ENCODE assay signal across 16 cellular contexts in genomic region chr6:34172961-34173775, GRCh38. TPM values are rescaled to one million over a fixed set of nuclear protein-coding genes. Genes with fewer than 3 reads are reported as not detected.
A peak's percentile ranks its signal among the peaks of the same experiment; 100 is the strongest.
DNase-seq lines count a peak whose midpoint lies in the region; ATAC-seq and TF ChIP-seq lines count a peak whose summit lies in the region.
"Had no signal": no experiment of that assay in that cellular context is flagged by ENCODE, and none has a peak within 500 bp of the region (broad histone marks: within the 10 kb centered on the region; RNA-seq: fewer than 3 reads in every experiment).

No MANE protein-coding gene starts in this region.

- H4K20me1 ChIP-seq in GM23338 (replicated peaks; ENCODE audit: insufficient read depth): no peaks in the 10 kb centered on the region

- H3F3A ChIP-seq in GM23338 (replicated peaks; ENCODE audit: low read depth): no peaks in the 10 kb centered on the region

- intact Hi-C loops in sigmoid colon (cut with DNase I) (no loop called here), left cardiac atrium (cut with DNase I) (no loop called here)

- no peaks in the 10 kb centered on the region for H3K27me3 ChIP-seq in RWPE2 (ENCODE audit: insufficient read depth, poor library complexity, severe bottlenecking)
- no peaks in the 10 kb centered on the region for H3K27me3 ChIP-seq in sigmoid colon
- no peaks in the 10 kb centered on the region for H3K27me3 ChIP-seq in GM23338 (ENCODE audit: insufficient read depth)

- no peaks in the 10 kb centered on the region for H3K36me3 Mint-ChIP-seq in GM23338 (ENCODE audit: low read depth)
- H3K36me3 Mint-ChIP-seq: CD14-positive monocyte had no signal

- DNase-seq in activated effector memory CD4-positive, alpha-beta T cell treated with anti-CD3 and anti-CD28 coated beads, Interleukin-2, amount 50 U/mL, for 16 hours: peak; percentile 41
- DNase-seq in activated effector memory CD4-positive, alpha-beta T cell treated with Interleukin-2 at 50 U/mL for 16 hours: no peak
- peak; percentile 14 for DNase-seq in RWPE2 (ENCODE audit: low spot score)
- DNase-seq in islet precursor cell: peak; percentile 36
- peak; percentile 37 for DNase-seq in sigmoid colon
- no peak for DNase-seq in left cardiac atrium
- no peak for DNase-seq in GM23338 (ENCODE audit: low spot score)
- DNase-seq: Caco-2, IMR-90, NCI-H187 treated with DMSO at 0.1 percent for 48 hours, NCI-H446, PC-9 had no signal

- H3K9me2 ChIP-seq in GM23338 (ENCODE audit: insufficient read depth): no peaks in the 10 kb centered on the region

- no peaks in the 10 kb centered on the region for H3K79me2 ChIP-seq in GM23338 (replicated peaks; ENCODE audit: insufficient read depth)

- no peak for TF ChIP-seq POLR2A in sigmoid colon (IDR thresholded peaks at IDR 0.05)

- no peak overlapping the region; the same call in 1 of the 2 replicates for H2AFZ ChIP-seq in GM23338
- H2AFZ ChIP-seq: PC-9 had no signal

- no peak overlapping the region for H3K4me3 ChIP-seq in RWPE2 (ENCODE audit: severe bottlenecking)
- H3K4me3 ChIP-seq in sigmoid colon: no peak overlapping the region
- H3K4me3 ChIP-seq in GM23338: no peak overlapping the region
- H3K4me3 ChIP-seq: PC-9 had no signal

- whole genome bisulfite sequencing in sigmoid colon, 2 donors: 72 to 84% methylated on average over 9 of the region's 9 CpGs

- H3K27ac ChIP-seq in RWPE2 (ENCODE audit: poor library complexity, severe bottlenecking): no peak overlapping the region
- no peak overlapping the region for H3K27ac ChIP-seq in sigmoid colon
- no peak overlapping the region for H3K27ac ChIP-seq in GM23338 (ENCODE audit: low read depth)
- H3K27ac ChIP-seq: PC-9 had no signal

- H3K4me1 Mint-ChIP-seq in GM23338: no peaks in the 10 kb centered on the region

- H3K27ac Mint-ChIP-seq in GM23338: no peak overlapping the region

- H3K36me3 ChIP-seq in RWPE2 (ENCODE audit: low read depth) (no peaks in the 10 kb centered on the region), sigmoid colon (no peaks in the 10 kb centered on the region), GM23338 (ENCODE audit: insufficient read depth) (no peaks in the 10 kb centered on the region)

- no peaks in the 10 kb centered on the region for H3K9me3 Mint-ChIP-seq in GM23338

- TF ChIP-seq CTCF in RWPE2 (IDR thresholded peaks at IDR 0.05; ENCODE audit: poor library complexity, severe bottlenecking) (no peak), sigmoid colon (IDR thresholded peaks at IDR 0.05) (no peak), GM23338 (conservative IDR thresholded peaks at IDR 0.05; ENCODE audit: low read depth in 2 of 2) (no peak)

- TF ChIP-seq EP300 in sigmoid colon (IDR thresholded peaks at IDR 0.05): no peak

- H3K4me1 ChIP-seq in RWPE2 (ENCODE audit: insufficient read depth, poor library complexity, severe bottlenecking) (no peaks in the 10 kb centered on the region), sigmoid colon (no peaks in the 10 kb centered on the region), GM23338 (ENCODE audit: insufficient read depth) (no peaks in the 10 kb centered on the region)
- H3K4me1 ChIP-seq: Caco-2 had no signal

- H3K4me3 Mint-ChIP-seq in GM23338: no peak overlapping the region
- H3K4me3 Mint-ChIP-seq: CD14-positive monocyte had no signal

- no peak overlapping the region for H3K4me2 ChIP-seq in GM23338
- H3K4me2 ChIP-seq: PC-9 had no signal

- peaks cover 1% of the 10 kb centered on the region for H3K27me3 Mint-ChIP-seq in GM23338 (ENCODE audit: insufficient read depth, low read depth, poor library complexity)

- ATAC-seq in RWPE2 (ENCODE audit: low read depth) (peak; percentile 25; the same call in 1 of the 3 replicates), left cardiac atrium (no peak), GM21717 (IDR thresholded peaks at IDR 0.05; ENCODE audit: unreplicated experiment) (no peak), GM23338 (no peak)
- ATAC-seq: HCT116 had no signal

- H3K9me3 ChIP-seq in RWPE2 (ENCODE audit: severe bottlenecking): no peaks in the 10 kb centered on the region
- no peaks in the 10 kb centered on the region for H3K9me3 ChIP-seq in sigmoid colon
- H3K9me3 ChIP-seq: Caco-2 had no signal

TF ChIP-seq in GM23338, 12 proteins besides CTCF, POLR2A, EP300 and RAD21 (continues in another document):
- TF ChIP-seq JUNB (IDR thresholded peaks at IDR 0.05; ENCODE audit: unreplicated experiment): no peak
- TF ChIP-seq POLR2AphosphoS5 (IDR thresholded peaks at IDR 0.05; ENCODE audit: low read depth): no peak
- TF ChIP-seq NANOG (IDR thresholded peaks at IDR 0.05; ENCODE audit: borderline replicate concordance): no peak
- TF ChIP-seq STAT1 (IDR thresholded peaks at IDR 0.05; ENCODE audit: unreplicated experiment): no peak
- TF ChIP-seq ZNF462 (CRISPR knock-in tag; IDR thresholded peaks at IDR 0.05): no peak
- no peak for TF ChIP-seq ZNF114 (CRISPR knock-in tag; IDR thresholded peaks at IDR 0.05)
- no peak for TF ChIP-seq ETS1 (IDR thresholded peaks at IDR 0.05)

RNA-seq across cellular contexts. Expression of gene GRM4, which starts 27.3 kb away (rescaled TPM):
- total RNA-seq in sigmoid colon: under 1 TPM in 1 of 4 donors, not detected in 3; 0.14 TPM
- polyA plus RNA-seq in sigmoid colon: under 1 TPM in 1 of 3 donors, not detected in 2; 0.07 TPM
- not detected for total RNA-seq in left cardiac atrium
- 24.4 and 30.6 TPM in 2 replicates for total RNA-seq in GM23338 (2014; rRNA removed; shearing (Covaris generic))
- polyA plus RNA-seq in GM23338 (2016; fragmentation: Nextera tagmentation; extraction: Ambion mirVana): 7.0 and 8.7 TPM in 2 replicates
- total RNA-seq: IMR-90, LHCN-M2, PC-9 had no signal
- polyA plus RNA-seq: CD14-positive monocyte had no signal

Comparison
In these comparisons a context has a peak if more than half of its experiments do, and no peak if none do; other contexts are left out.
1. DNase-seq: peak in activated effector memory CD4-positive, alpha-beta T cell treated with anti-CD3 and anti-CD28 coated beads, Interleukin-2, amount 50 U/mL, for 16 hours (single experiment), RWPE2 (single experiment), islet precursor cell (single experiment) and sigmoid colon (single experiment); none in activated effector memory CD4-positive, alpha-beta T cell treated with Interleukin-2 at 50 U/mL for 16 hours (single experiment), left cardiac atrium (single experiment) and GM23338 (single experiment).
2. RNA of gene GRM4, which starts 27.3 kb away (total RNA-seq): 24.4 to 30.6 TPM in GM23338; not detected in left cardiac atrium and 0.14 TPM in sigmoid colon; every median in the first group is over 10 times any median in the second.